In genomic region chr6:152401978-152402377, GRCh38 we compare ENCODE assay signal across 11 cellular contexts.
DNase-seq lines count a peak whose midpoint lies in the region; ATAC-seq and TF ChIP-seq lines count a peak whose summit lies in the region.
"Had no signal": no experiment of that assay in that cellular context is flagged by ENCODE, and none has a peak within 500 bp of the region (broad histone marks: within the 10 kb centered on the region; RNA-seq: fewer than 3 reads in every experiment).

No MANE protein-coding gene starts in this region.

- no peaks in the 10 kb centered on the region for H3F3A ChIP-seq in GM23338 (replicated peaks; ENCODE audit: low read depth)
- no peaks in the 10 kb centered on the region for H3F3A ChIP-seq in neural progenitor cell (ENCODE audit: low read depth)

- H3K4me1 Mint-ChIP-seq in GM23338 (peaks cover 7% of the 10 kb centered on the region), neural progenitor cell (no peaks in the 10 kb centered on the region)

- H3K9me3 Mint-ChIP-seq in GM23338 (no peaks in the 10 kb centered on the region), neural progenitor cell (no peaks in the 10 kb centered on the region)

- H3K27ac Mint-ChIP-seq in GM23338 (0 out of 2 replicates have a peak overlapping the region, but pooled peaks have one; percentile 26), neural progenitor cell (no peak overlapping the region)

- H3K27ac ChIP-seq in GM23338 (ENCODE audit: low read depth), result no peak overlapping the region
- peak overlapping the region; percentile 55 for H3K27ac ChIP-seq in epithelial cell of prostate
- no peak overlapping the region for H3K27ac ChIP-seq in neural progenitor cell
- H3K27ac ChIP-seq: heart left ventricle had no signal

- H3K36me3 Mint-ChIP-seq in GM23338 (ENCODE audit: low read depth), result no peaks in the 10 kb centered on the region
- no peaks in the 10 kb centered on the region for H3K36me3 Mint-ChIP-seq in neural progenitor cell

- H3K4me3 Mint-ChIP-seq in GM23338, result no peak overlapping the region
- no peak overlapping the region for H3K4me3 Mint-ChIP-seq in neural progenitor cell

- H3K27me3 Mint-ChIP-seq in GM23338 (ENCODE audit: insufficient read depth, low read depth, poor library complexity) (peaks cover 2% of the 10 kb centered on the region), neural progenitor cell (ENCODE audit: insufficient read depth, low read depth) (no peaks in the 10 kb centered on the region)

- DNase-seq in GM23338 (ENCODE audit: low spot score) (no peak), RKO (ENCODE audit: low spot score) (peak; percentile 21), epithelial cell of prostate (ENCODE audit: low read depth, low spot score) (peak; percentile 57), retinal pigment epithelial cell (ENCODE audit: low read depth) (peak; percentile 63), neural progenitor cell (ENCODE audit: low spot score) (no peak)
- DNase-seq: activated CD4-positive, CD25-positive, alpha-beta regulatory T cell; heart left ventricle; NCI-H2029 treated with DMSO at 0.1 percent for 48 hours; retina had no signal

- H4K20me1 ChIP-seq in GM23338 (replicated peaks; ENCODE audit: insufficient read depth) (no peaks in the 10 kb centered on the region), neural progenitor cell (ENCODE audit: low read depth) (no peaks in the 10 kb centered on the region)

- H3K36me3 ChIP-seq in GM23338 (ENCODE audit: insufficient read depth), result no peaks in the 10 kb centered on the region
- no peaks in the 10 kb centered on the region for H3K36me3 ChIP-seq in neural progenitor cell

- no peaks in the 10 kb centered on the region for H3K4me1 ChIP-seq in GM23338 (ENCODE audit: insufficient read depth)
- no peaks in the 10 kb centered on the region for H3K4me1 ChIP-seq in neural progenitor cell

- no peaks in the 10 kb centered on the region for H3K27me3 ChIP-seq in GM23338 (ENCODE audit: insufficient read depth)
- no peaks in the 10 kb centered on the region for H3K27me3 ChIP-seq in neural progenitor cell
- H3K27me3 ChIP-seq: heart left ventricle had no signal

- no peak overlapping the region for H3K9ac ChIP-seq in neural progenitor cell

- ATAC-seq in GM23338, result no peak
- no peak for ATAC-seq in HG02678 (IDR thresholded peaks at IDR 0.05; ENCODE audit: unreplicated experiment)
- ATAC-seq in HG03442 (IDR thresholded peaks at IDR 0.05; ENCODE audit: unreplicated experiment), result no peak
- ATAC-seq: heart left ventricle had no signal

- H3K9me2 ChIP-seq in GM23338 (ENCODE audit: insufficient read depth), result peaks cover 7% of the 10 kb centered on the region; the same call in 1 of the 2 replicates

- no peaks in the 10 kb centered on the region for H3K9me3 ChIP-seq in neural progenitor cell (ENCODE audit: low read depth)
- H3K9me3 ChIP-seq: heart left ventricle had no signal

- TF ChIP-seq CTCF in GM23338 (conservative IDR thresholded peaks at IDR 0.05; ENCODE audit: low read depth in 2 of 2) (no peak), retinal pigment epithelial cell (conservative IDR thresholded peaks at IDR 0.05; ENCODE audit: low read depth, low read length) (no peak), neural progenitor cell (IDR thresholded peaks at IDR 0.05) (no peak)

- H3K4me2 ChIP-seq in GM23338, result no peak overlapping the region
- H3K4me2 ChIP-seq in neural progenitor cell, result no peak overlapping the region

- no peak overlapping the region for H2AFZ ChIP-seq in GM23338
- no peak overlapping the region for H2AFZ ChIP-seq in neural progenitor cell (replicated peaks)

- H3K79me2 ChIP-seq in GM23338 (replicated peaks; ENCODE audit: insufficient read depth), result no peaks in the 10 kb centered on the region
- H3K79me2 ChIP-seq in neural progenitor cell (ENCODE audit: low read depth), result no peaks in the 10 kb centered on the region

- H3K4me3 ChIP-seq in GM23338, result no peak overlapping the region
- H3K4me3 ChIP-seq in retinal pigment epithelial cell (ENCODE audit: low read length), result no peak overlapping the region
- no peak overlapping the region for H3K4me3 ChIP-seq in neural progenitor cell
- H3K4me3 ChIP-seq: heart left ventricle had no signal

TF ChIP-seq in GM23338, 12 proteins besides CTCF, POLR2A, EP300 and RAD21 (continues in another document):
- TF ChIP-seq, protein P1, sequence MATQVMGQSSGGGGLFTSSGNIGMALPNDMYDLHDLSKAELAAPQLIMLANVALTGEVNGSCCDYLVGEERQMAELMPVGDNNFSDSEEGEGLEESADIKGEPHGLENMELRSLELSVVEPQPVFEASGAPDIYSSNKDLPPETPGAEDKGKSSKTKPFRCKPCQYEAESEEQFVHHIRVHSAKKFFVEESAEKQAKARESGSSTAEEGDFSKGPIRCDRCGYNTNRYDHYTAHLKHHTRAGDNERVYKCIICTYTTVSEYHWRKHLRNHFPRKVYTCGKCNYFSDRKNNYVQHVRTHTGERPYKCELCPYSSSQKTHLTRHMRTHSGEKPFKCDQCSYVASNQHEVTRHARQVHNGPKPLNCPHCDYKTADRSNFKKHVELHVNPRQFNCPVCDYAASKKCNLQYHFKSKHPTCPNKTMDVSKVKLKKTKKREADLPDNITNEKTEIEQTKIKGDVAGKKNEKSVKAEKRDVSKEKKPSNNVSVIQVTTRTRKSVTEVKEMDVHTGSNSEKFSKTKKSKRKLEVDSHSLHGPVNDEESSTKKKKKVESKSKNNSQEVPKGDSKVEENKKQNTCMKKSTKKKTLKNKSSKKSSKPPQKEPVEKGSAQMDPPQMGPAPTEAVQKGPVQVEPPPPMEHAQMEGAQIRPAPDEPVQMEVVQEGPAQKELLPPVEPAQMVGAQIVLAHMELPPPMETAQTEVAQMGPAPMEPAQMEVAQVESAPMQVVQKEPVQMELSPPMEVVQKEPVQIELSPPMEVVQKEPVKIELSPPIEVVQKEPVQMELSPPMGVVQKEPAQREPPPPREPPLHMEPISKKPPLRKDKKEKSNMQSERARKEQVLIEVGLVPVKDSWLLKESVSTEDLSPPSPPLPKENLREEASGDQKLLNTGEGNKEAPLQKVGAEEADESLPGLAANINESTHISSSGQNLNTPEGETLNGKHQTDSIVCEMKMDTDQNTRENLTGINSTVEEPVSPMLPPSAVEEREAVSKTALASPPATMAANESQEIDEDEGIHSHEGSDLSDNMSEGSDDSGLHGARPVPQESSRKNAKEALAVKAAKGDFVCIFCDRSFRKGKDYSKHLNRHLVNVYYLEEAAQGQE (IDR thresholded peaks at IDR 0.05; ENCODE audit: unreplicated experiment), result no peak
- TF ChIP-seq ZNF114 (CRISPR knock-in tag; IDR thresholded peaks at IDR 0.05), result no peak
- TF ChIP-seq ZNF331 (CRISPR knock-in tag; IDR thresholded peaks at IDR 0.05; ENCODE audit: low read depth), result no peak
- no peak for TF ChIP-seq ZNF462 (CRISPR knock-in tag; IDR thresholded peaks at IDR 0.05)
- no peak for TF ChIP-seq POLR2AphosphoS5 (IDR thresholded peaks at IDR 0.05; ENCODE audit: low read depth)

Comparison
In these comparisons a context has a peak if more than half of its experiments do, and no peak if none do; other contexts are left out.
1. DNase-seq: peak in RKO (single experiment), epithelial cell of prostate (single experiment) and retinal pigment epithelial cell (single experiment); none in GM23338 (single experiment) and neural progenitor cell (single experiment).